In genomic region chr4:159175989-159176375, GRCh38 we compare ENCODE assay signal across 8 cellular contexts.
DNase-seq lines count a peak whose midpoint lies in the region; ATAC-seq and TF ChIP-seq lines count a peak whose summit lies in the region.

No MANE protein-coding gene starts in this region.

- H2BK120ac ChIP-seq in IMR-90 (ENCODE audit: low read depth, low read length) (peak overlapping the region; percentile 49), mesendoderm (ENCODE audit: low read depth, low read length) (no peak overlapping the region)

- TF ChIP-seq POLR2A in IMR-90 (IDR thresholded peaks at IDR 0.05; ENCODE audit: low read depth, low read length) (no peak), lower leg skin (IDR thresholded peaks at IDR 0.05) (no peak)

- peak overlapping the region; percentile 65 for H2AFZ ChIP-seq in IMR-90 (replicated peaks; ENCODE audit: low read length, poor library complexity)

- intact Hi-C loops in IMR-90 (cut with micrococcal nuclease) (loop anchor here (1.0 to 5.0 kb wide), 7 partner anchors 27 to 444 kb away; partner anchors contain the start of gene RAPGEF2), lower leg skin (cut with DNase I; ENCODE audit: low total_unique reads) (loop anchor here (10.0 kb wide), 1 partner anchor 451 kb away; the partner anchor contains the start of gene PPID), posterior cingulate gyrus (cut with DNase I) (loop anchor here (1.0 to 5.0 kb wide), 3 partner anchors 74 to 449 kb away; partner anchors contain the start of gene RAPGEF2)
- intact Hi-C loops in dendritic cell treated with granulocyte-macrophage colony-stimulating factor and Interleukin-4, amounts not matched to agents 40 ng/mL and 50 ng/mL, for 4 days (cut with micrococcal nuclease): loop anchor here (1.0 to 10.0 kb wide), 3 partner anchors 71 to 446 kb away; no protein-coding TSS in a partner anchor

- H3K27me3 Mint-ChIP-seq in dendritic cell treated with granulocyte-macrophage colony-stimulating factor and Interleukin-4, amounts not matched to agents 40 ng/mL and 50 ng/mL, for 4 days: no peaks in the 10 kb centered on the region

- peak overlapping the region; percentile 60 for H2BK5ac ChIP-seq in IMR-90 (ENCODE audit: low read depth, low read length, poor library complexity, severe bottlenecking)
- peak overlapping the region; percentile 11 for H2BK5ac ChIP-seq in mesendoderm (ENCODE audit: low read length)

- no peak for TF ChIP-seq RAD21 in IMR-90 (IDR thresholded peaks at IDR 0.05; ENCODE audit: low read length)

- CTCF ChIA-PET in IMR-90 (lab: Yijun Ruan, JAX): interaction anchor here (0.6 kb wide), 1 partner anchor 308 kb away, joined by 3 read pairs; no protein-coding TSS in a partner anchor

- H3K9me3 ChIP-seq in IMR-90 (ENCODE audit: control insufficient read depth, insufficient read depth, low read length): no peaks in the 10 kb centered on the region

- H3K4me1 ChIP-seq in IMR-90 (ENCODE audit: control insufficient read depth, insufficient read depth, low read length) (peaks cover 15% of the 10 kb centered on the region), mesendoderm (ENCODE audit: control insufficient read depth, low read depth, low read length) (peaks cover 14% of the 10 kb centered on the region)

- H3K27ac ChIP-seq in IMR-90 (ENCODE audit: insufficient read depth, low read length) (peak overlapping the region; percentile 26; the same call in 1 of the 2 replicates), mesendoderm (ENCODE audit: low read depth, low read length) (peak overlapping the region; percentile 36)

- peaks cover 20% of the 10 kb centered on the region for H4K20me1 ChIP-seq in IMR-90 (ENCODE audit: insufficient read depth, low read length)

- H3K36me3 ChIP-seq in IMR-90 (ENCODE audit: control insufficient read depth, insufficient read depth, low read length) (no peaks in the 10 kb centered on the region), mesendoderm (ENCODE audit: control insufficient read depth, insufficient read depth, low read length) (no peaks in the 10 kb centered on the region)

- POLR2A ChIA-PET in IMR-90 (lab: Charles Lee; ENCODE audit: unreplicated experiment): no interaction called here

- peak; percentile 7; the same call in 1 of the 2 replicates for ATAC-seq in IMR-90 (ENCODE audit: low read depth)

- H3K4me3 Mint-ChIP-seq in dendritic cell treated with granulocyte-macrophage colony-stimulating factor and Interleukin-4, amounts not matched to agents 40 ng/mL and 50 ng/mL, for 4 days: no peak overlapping the region

- H3K4ac ChIP-seq in IMR-90 (ENCODE audit: low read depth, low read length) (peak overlapping the region; percentile 48), mesendoderm (ENCODE audit: low read depth, low read length) (no peak overlapping the region)

- DNase-seq in AG09309 (ENCODE audit: low read depth) (no peak), IMR-90 (no peak), mesendoderm (no peak), lower leg skin (ENCODE audit: low spot score in 2 of 2) (no peak), midbrain (lab: John Stamatoyannopoulos, UW) (no peak), GM13977 (ENCODE audit: low spot score) (no peak), posterior cingulate gyrus (no peak)

- H3K9me3 Mint-ChIP-seq in dendritic cell treated with granulocyte-macrophage colony-stimulating factor and Interleukin-4, amounts not matched to agents 40 ng/mL and 50 ng/mL, for 4 days: no peaks in the 10 kb centered on the region

- no peaks in the 10 kb centered on the region for H3K36me3 Mint-ChIP-seq in dendritic cell treated with granulocyte-macrophage colony-stimulating factor and Interleukin-4, amounts not matched to agents 40 ng/mL and 50 ng/mL, for 4 days (ENCODE audit: low read depth)

- H4K5ac ChIP-seq in IMR-90 (ENCODE audit: low read depth, low read length) (peak overlapping the region; percentile 27), mesendoderm (ENCODE audit: low read length) (no peak overlapping the region)

- no CpG with 5 or more reads among the region's 4 CpGs for WGBS in IMR-90 (ENCODE audit: extremely low coverage in 2 of 2, insufficient read length in 1 of 2), 2 experiments
- no CpG with 5 or more reads among the region's 4 CpGs for WGBS in mesendoderm (ENCODE audit: extremely low coverage, insufficient coverage, low lambda C conversion rate)
- 56 to 72% methylated on average over 4 of the region's 4 CpGs for whole genome bisulfite sequencing in lower leg skin, 2 donors

- peaks cover 46% of the 10 kb centered on the region for H3K79me2 ChIP-seq in mesendoderm (ENCODE audit: control insufficient read depth, insufficient read depth, low read length)

- no TSS peak for BruUV-seq in IMR-90 (replicated peaks; lab: Mats Ljungman, UMichigan)

- H3K27ac Mint-ChIP-seq in dendritic cell treated with granulocyte-macrophage colony-stimulating factor and Interleukin-4, amounts not matched to agents 40 ng/mL and 50 ng/mL, for 4 days: peak overlapping the region; percentile 20

- H3K18ac ChIP-seq in IMR-90 (ENCODE audit: low read depth, low read length) (peak overlapping the region; percentile 31), mesendoderm (ENCODE audit: low read length) (no peak overlapping the region)

- H3K4me3 ChIP-seq in AG09309 (ENCODE audit: control insufficient read depth, low read depth, low read length): peak overlapping the region; percentile 21
- H3K4me3 ChIP-seq in IMR-90 (ENCODE audit: insufficient read depth, low read depth, low read length): no peak overlapping the region
- no peak overlapping the region for H3K4me3 ChIP-seq in mesendoderm (ENCODE audit: low read length)
- no peak overlapping the region for H3K4me3 ChIP-seq in lower leg skin (ENCODE audit: low read depth, poor library complexity, severe bottlenecking)

- H2AK5ac ChIP-seq in IMR-90 (ENCODE audit: low read depth, low read length) (peak overlapping the region; percentile 88), mesendoderm (ENCODE audit: low read length) (no peak overlapping the region)

- dilution Hi-C loops in IMR-90 (cut with HindIII; ENCODE audit: low sequenced_read_pairs, unreplicated experiment): no loop called here

- peak overlapping the region; percentile 55 for H2AK9ac ChIP-seq in IMR-90 (replicated peaks; ENCODE audit: low read depth, low read length, poor library complexity)

- H3K9me1 ChIP-seq in IMR-90 (ENCODE audit: insufficient read depth, low read length): peaks cover 12% of the 10 kb centered on the region

- H3K14ac ChIP-seq in IMR-90 (replicated peaks; ENCODE audit: low read depth, low read length): peak overlapping the region; percentile 80

- peak overlapping the region; percentile 49 for H4K91ac ChIP-seq in IMR-90 (ENCODE audit: insufficient read depth, low read depth, low read length)

- H3K56ac ChIP-seq in IMR-90 (ENCODE audit: extremely low read depth, insufficient read depth, low read length) (peak overlapping the region; percentile 23), mesendoderm (ENCODE audit: low read length) (peak overlapping the region; percentile 68)

- H3K27me3 ChIP-seq in IMR-90 (ENCODE audit: control insufficient read depth, insufficient read depth, low read length): no peaks in the 10 kb centered on the region
- H3K27me3 ChIP-seq in mesendoderm (ENCODE audit: insufficient read depth, low read length, poor library complexity): no peaks in the 10 kb centered on the region

- H3K79me1 ChIP-seq in IMR-90 (ENCODE audit: low read depth in 1 of 2, low read length in 2 of 2): peaks cover 25 to 60% of the 10 kb centered on the region in 2 experiments; a peak in 3 of 4 replicates
- peaks cover 11% of the 10 kb centered on the region for H3K79me1 ChIP-seq in mesendoderm (ENCODE audit: low read length)

- peak overlapping the region; percentile 30 for H2BK20ac ChIP-seq in IMR-90 (ENCODE audit: low read depth, low read length)

- peak overlapping the region; percentile 19 for H3K23ac ChIP-seq in IMR-90 (ENCODE audit: low read depth, low read length)
- H3K23ac ChIP-seq in mesendoderm (ENCODE audit: low read length): no peak overlapping the region

- H4K8ac ChIP-seq in IMR-90 (ENCODE audit: low read depth in 2 of 2, low read length in 2 of 2): peak overlapping the region in 1 of 2 experiments; percentile 56; a peak in 2 of 4 replicates
- H4K8ac ChIP-seq in mesendoderm (ENCODE audit: low read depth, low read length): no peak overlapping the region

- in situ Hi-C loops in IMR-90 (cut with MboI; ENCODE audit: low sequenced_read_pairs): loop anchor here (5.0 to 25.0 kb wide), 2 partner anchors 314 to 914 kb away; no protein-coding TSS in a partner anchor
- in situ Hi-C loops in GM13977 (cut with MboI; ENCODE audit: low pct_unique_long_range_greater_than_20kb, low sequenced_read_pairs, unreplicated experiment): loop anchor here (25.0 kb wide), 2 partner anchors 261 to 439 kb away; no protein-coding TSS in a partner anchor

- peak overlapping the region; percentile 42; the same call in 1 of the 3 replicates for H2BK15ac ChIP-seq in IMR-90 (ENCODE audit: low read depth, low read length)
- no peak overlapping the region for H2BK15ac ChIP-seq in mesendoderm (replicated peaks; ENCODE audit: low read depth)

- H3K9ac ChIP-seq in IMR-90 (ENCODE audit: low read depth, low read length) (peak overlapping the region; percentile 46; the same call in 1 of the 2 replicates), mesendoderm (ENCODE audit: low read length) (peak overlapping the region; percentile 51)

- H3K4me1 Mint-ChIP-seq in dendritic cell treated with granulocyte-macrophage colony-stimulating factor and Interleukin-4, amounts not matched to agents 40 ng/mL and 50 ng/mL, for 4 days (ENCODE audit: low read depth): peaks cover 54% of the 10 kb centered on the region

- TF ChIP-seq CTCF in AG09309 (IDR thresholded peaks at IDR 0.05; ENCODE audit: control insufficient read depth, insufficient read depth, low read depth, low read length, missing control alignments) (no peak), IMR-90 (conservative IDR thresholded peaks at IDR 0.05; ENCODE audit: low read depth, low read length) (no peak), lower leg skin (IDR thresholded peaks at IDR 0.05) (no peak), GM13977 (IDR thresholded peaks at IDR 0.05; ENCODE audit: extremely low read depth, insufficient read depth, missing control alignments) (no peak)

- H3K4me2 ChIP-seq in IMR-90 (ENCODE audit: low read depth, low read length): peak overlapping the region; percentile 97
- H3K4me2 ChIP-seq in mesendoderm (ENCODE audit: low read length): no peak overlapping the region

TF ChIP-seq in IMR-90, 13 proteins besides CTCF, POLR2A, EP300 and RAD21 (continues in another document):
- TF ChIP-seq ELK1 (IDR thresholded peaks at IDR 0.05; ENCODE audit: borderline replicate concordance, low read depth, low read length) (no peak), RFX5 (IDR thresholded peaks at IDR 0.05; ENCODE audit: low read depth, low read length) (no peak), CEBPB (IDR thresholded peaks at IDR 0.05; ENCODE audit: low read depth, low read length) (no peak)
